ENCODE assay signal across 1 cellular context in the genomic region with DNA sequence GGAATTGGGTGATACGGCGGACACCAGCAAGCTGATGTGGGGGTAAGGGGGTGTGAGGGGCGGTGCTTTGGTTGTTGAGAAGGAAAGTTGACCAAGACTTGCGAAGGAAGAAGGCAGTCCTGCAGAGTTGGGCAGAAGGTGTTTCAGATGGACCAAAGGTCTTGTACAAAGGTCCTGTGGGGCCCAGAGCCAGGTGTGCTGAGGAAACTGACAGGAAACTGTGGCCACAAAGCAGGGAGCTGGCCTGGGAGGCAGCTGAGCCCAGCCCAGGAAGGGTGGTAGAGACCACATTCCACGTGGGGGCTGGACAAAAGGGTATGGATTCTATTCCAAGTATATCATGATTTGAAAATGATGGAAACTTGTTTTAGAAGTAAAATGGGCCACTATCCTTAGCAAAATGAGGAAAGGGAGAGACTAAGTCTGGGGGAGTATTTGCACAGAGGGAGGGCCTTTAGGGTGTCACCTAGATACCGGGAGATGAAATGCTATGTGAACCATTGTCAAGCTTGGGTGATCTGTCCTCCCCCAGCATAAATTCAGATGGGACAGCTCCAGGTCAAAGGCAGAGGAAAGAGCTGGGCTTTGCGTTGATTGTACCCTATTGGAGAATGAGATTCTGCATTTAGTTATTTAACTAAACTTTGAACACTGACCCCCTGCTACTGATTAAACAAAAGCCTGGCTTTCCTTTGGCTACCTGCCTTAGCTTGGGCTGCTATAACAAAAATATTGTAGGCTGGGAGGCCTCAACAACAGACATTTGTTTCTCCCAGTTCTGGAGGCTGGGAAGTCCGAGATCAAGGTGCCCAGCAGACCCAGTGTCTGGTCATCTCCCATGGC.
A peak's percentile ranks its signal among the peaks of the same experiment; 100 is the strongest.
TF ChIP-seq lines count a peak whose summit lies in the region.

No MANE protein-coding gene starts in this region.

TF ChIP-seq in liver, 16 proteins besides CTCF, POLR2A, EP300 and RAD21:
- TF ChIP-seq FOXA2 (IDR thresholded peaks at IDR 0.05) (peak; percentile 19), EGR1 (IDR thresholded peaks at IDR 0.05; ENCODE audit: low read depth in 2 of 2) (no peak), YY1 (IDR thresholded peaks at IDR 0.05) (peak; percentile 61), SP1 (IDR thresholded peaks at IDR 0.05) (peak; percentile 90), JUND (IDR thresholded peaks at IDR 0.05) (peak in 1 of 2 donors; percentile 20), HNF4G (IDR thresholded peaks at IDR 0.05) (peak; percentile 24), RXRA (IDR thresholded peaks at IDR 0.05) (peak; percentile 73 to 86), HNF4A (conservative IDR thresholded peaks at IDR 0.05) (peak; percentile 83 to 86), GABPA (IDR thresholded peaks at IDR 0.05 in 1 of 2, conservative IDR thresholded peaks at IDR 0.05 in 1 of 2) (no peak), NR2F2 (IDR thresholded peaks at IDR 0.05) (peak; percentile 16)
- TF ChIP-seq, protein P1, sequence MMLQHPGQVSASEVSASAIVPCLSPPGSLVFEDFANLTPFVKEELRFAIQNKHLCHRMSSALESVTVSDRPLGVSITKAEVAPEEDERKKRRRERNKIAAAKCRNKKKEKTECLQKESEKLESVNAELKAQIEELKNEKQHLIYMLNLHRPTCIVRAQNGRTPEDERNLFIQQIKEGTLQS (IDR thresholded peaks at IDR 0.05) = no peak
- TF ChIP-seq, protein P2, sequence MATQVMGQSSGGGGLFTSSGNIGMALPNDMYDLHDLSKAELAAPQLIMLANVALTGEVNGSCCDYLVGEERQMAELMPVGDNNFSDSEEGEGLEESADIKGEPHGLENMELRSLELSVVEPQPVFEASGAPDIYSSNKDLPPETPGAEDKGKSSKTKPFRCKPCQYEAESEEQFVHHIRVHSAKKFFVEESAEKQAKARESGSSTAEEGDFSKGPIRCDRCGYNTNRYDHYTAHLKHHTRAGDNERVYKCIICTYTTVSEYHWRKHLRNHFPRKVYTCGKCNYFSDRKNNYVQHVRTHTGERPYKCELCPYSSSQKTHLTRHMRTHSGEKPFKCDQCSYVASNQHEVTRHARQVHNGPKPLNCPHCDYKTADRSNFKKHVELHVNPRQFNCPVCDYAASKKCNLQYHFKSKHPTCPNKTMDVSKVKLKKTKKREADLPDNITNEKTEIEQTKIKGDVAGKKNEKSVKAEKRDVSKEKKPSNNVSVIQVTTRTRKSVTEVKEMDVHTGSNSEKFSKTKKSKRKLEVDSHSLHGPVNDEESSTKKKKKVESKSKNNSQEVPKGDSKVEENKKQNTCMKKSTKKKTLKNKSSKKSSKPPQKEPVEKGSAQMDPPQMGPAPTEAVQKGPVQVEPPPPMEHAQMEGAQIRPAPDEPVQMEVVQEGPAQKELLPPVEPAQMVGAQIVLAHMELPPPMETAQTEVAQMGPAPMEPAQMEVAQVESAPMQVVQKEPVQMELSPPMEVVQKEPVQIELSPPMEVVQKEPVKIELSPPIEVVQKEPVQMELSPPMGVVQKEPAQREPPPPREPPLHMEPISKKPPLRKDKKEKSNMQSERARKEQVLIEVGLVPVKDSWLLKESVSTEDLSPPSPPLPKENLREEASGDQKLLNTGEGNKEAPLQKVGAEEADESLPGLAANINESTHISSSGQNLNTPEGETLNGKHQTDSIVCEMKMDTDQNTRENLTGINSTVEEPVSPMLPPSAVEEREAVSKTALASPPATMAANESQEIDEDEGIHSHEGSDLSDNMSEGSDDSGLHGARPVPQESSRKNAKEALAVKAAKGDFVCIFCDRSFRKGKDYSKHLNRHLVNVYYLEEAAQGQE (IDR thresholded peaks at IDR 0.05) = peak; percentile 93
- TF ChIP-seq, protein P3, sequence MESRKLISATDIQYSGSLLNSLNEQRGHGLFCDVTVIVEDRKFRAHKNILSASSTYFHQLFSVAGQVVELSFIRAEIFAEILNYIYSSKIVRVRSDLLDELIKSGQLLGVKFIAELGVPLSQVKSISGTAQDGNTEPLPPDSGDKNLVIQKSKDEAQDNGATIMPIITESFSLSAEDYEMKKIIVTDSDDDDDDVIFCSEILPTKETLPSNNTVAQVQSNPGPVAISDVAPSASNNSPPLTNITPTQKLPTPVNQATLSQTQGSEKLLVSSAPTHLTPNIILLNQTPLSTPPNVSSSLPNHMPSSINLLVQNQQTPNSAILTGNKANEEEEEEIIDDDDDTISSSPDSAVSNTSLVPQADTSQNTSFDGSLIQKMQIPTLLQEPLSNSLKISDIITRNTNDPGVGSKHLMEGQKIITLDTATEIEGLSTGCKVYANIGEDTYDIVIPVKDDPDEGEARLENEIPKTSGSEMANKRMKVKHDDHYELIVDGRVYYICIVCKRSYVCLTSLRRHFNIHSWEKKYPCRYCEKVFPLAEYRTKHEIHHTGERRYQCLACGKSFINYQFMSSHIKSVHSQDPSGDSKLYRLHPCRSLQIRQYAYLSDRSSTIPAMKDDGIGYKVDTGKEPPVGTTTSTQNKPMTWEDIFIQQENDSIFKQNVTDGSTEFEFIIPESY (IDR thresholded peaks at IDR 0.05) = peak; percentile 53
- TF ChIP-seq, protein P4, sequence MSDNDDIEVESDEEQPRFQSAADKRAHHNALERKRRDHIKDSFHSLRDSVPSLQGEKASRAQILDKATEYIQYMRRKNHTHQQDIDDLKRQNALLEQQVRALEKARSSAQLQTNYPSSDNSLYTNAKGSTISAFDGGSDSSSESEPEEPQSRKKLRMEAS (IDR thresholded peaks at IDR 0.05) = peak; percentile 60
